ENCODE assay signal across 15 cellular contexts in genomic region chr5:37736397-37736796, GRCh38.
"Had no signal": no experiment of that assay in that cellular context is flagged by ENCODE, and none has a peak within 500 bp of the region (broad histone marks: within the 10 kb centered on the region; RNA-seq: fewer than 3 reads in every experiment).

No MANE protein-coding gene starts in this region.

- H3K4me3 Mint-ChIP-seq: activated CD8-positive, alpha-beta T cell treated with anti-CD3 and anti-CD28 coated beads for 36 hours; activated T-cell treated with anti-CD3 and anti-CD28 coated beads, Interleukin-2, amount 50 U/mL, for 72 hours; central memory CD8-positive, alpha-beta T cell; dendritic cell treated with granulocyte-macrophage colony-stimulating factor and Interleukin-4, amounts not matched to agents 40 ng/mL and 50 ng/mL, for 4 days; naive B cell; stimulated activated naive B cell treated with anti-CD40 and anti-IgM and Interleukin-4, amounts not matched to agents 10 μg/mL and 1 μg/mL and 100 μg/mL, for 72 hours; T-helper 2 cell treated with Interferon-gamma antibody and Interleukin-4, amounts not matched to agents 5 μg/mL and 100 μg/mL, for 36 hours had no signal

- H3K9me3 Mint-ChIP-seq: activated CD8-positive, alpha-beta T cell treated with anti-CD3 and anti-CD28 coated beads for 36 hours; activated T-cell treated with anti-CD3 and anti-CD28 coated beads, Interleukin-2, amount 50 U/mL, for 72 hours; central memory CD8-positive, alpha-beta T cell; dendritic cell treated with granulocyte-macrophage colony-stimulating factor and Interleukin-4, amounts not matched to agents 40 ng/mL and 50 ng/mL, for 4 days; naive B cell; stimulated activated naive B cell treated with anti-CD40 and anti-IgM and Interleukin-4, amounts not matched to agents 10 μg/mL and 1 μg/mL and 100 μg/mL, for 72 hours; T-helper 2 cell treated with Interferon-gamma antibody and Interleukin-4, amounts not matched to agents 5 μg/mL and 100 μg/mL, for 36 hours had no signal

- H3K36me3 ChIP-seq: prostate gland had no signal

- H3K27ac Mint-ChIP-seq: activated CD8-positive, alpha-beta T cell treated with anti-CD3 and anti-CD28 coated beads for 36 hours; activated T-cell treated with anti-CD3 and anti-CD28 coated beads, Interleukin-2, amount 50 U/mL, for 72 hours; dendritic cell treated with granulocyte-macrophage colony-stimulating factor and Interleukin-4, amounts not matched to agents 40 ng/mL and 50 ng/mL, for 4 days; naive B cell; stimulated activated naive B cell treated with anti-CD40 and anti-IgM and Interleukin-4, amounts not matched to agents 10 μg/mL and 1 μg/mL and 100 μg/mL, for 72 hours; T-helper 2 cell treated with Interferon-gamma antibody and Interleukin-4, amounts not matched to agents 5 μg/mL and 100 μg/mL, for 36 hours had no signal

- H3K27me3 Mint-ChIP-seq: activated CD8-positive, alpha-beta T cell treated with anti-CD3 and anti-CD28 coated beads for 36 hours; central memory CD8-positive, alpha-beta T cell; dendritic cell treated with granulocyte-macrophage colony-stimulating factor and Interleukin-4, amounts not matched to agents 40 ng/mL and 50 ng/mL, for 4 days; naive B cell; stimulated activated naive B cell treated with anti-CD40 and anti-IgM and Interleukin-4, amounts not matched to agents 10 μg/mL and 1 μg/mL and 100 μg/mL, for 72 hours had no signal

- H3K27me3 ChIP-seq: spleen had no signal

- ATAC-seq: activated CD8-positive, alpha-beta T cell treated with anti-CD3 and anti-CD28 coated beads for 36 hours; activated T-cell treated with anti-CD3 and anti-CD28 coated beads, Interleukin-2, amount 50 U/mL, for 72 hours; sciatic nerve; stimulated activated naive B cell treated with anti-CD40 and anti-IgM and Interleukin-4, amounts not matched to agents 10 μg/mL and 1 μg/mL and 100 μg/mL, for 72 hours had no signal

- H3K4me1 Mint-ChIP-seq: naive B cell; stimulated activated naive B cell treated with anti-CD40 and anti-IgM and Interleukin-4, amounts not matched to agents 10 μg/mL and 1 μg/mL and 100 μg/mL, for 72 hours had no signal

- H3K27ac ChIP-seq: prostate gland, spleen had no signal

- H3K4me3 ChIP-seq: prostate gland, spleen had no signal

- DNase-seq: activated CD4-positive, alpha-beta T cell treated with anti-CD3 and anti-CD28 coated beads for 1 hour; activated CD8-positive, alpha-beta memory T cell treated with anti-CD3 and anti-CD28 coated beads, Interleukin-2, amount 50 U/mL, for 4 hours; activated CD8-positive, alpha-beta T cell treated with anti-CD3 and anti-CD28 coated beads for 36 hours; activated T-cell treated with anti-CD3 and anti-CD28 coated beads, Interleukin-2, amount 50 U/mL, for 72 hours; naive B cell; spleen; stimulated activated CD4-positive, alpha-beta T cell treated with anti-CD3 and anti-CD28 coated beads, Interleukin-1b, Interleukin-23, amount 100 ng/mL, for 48 hours; stimulated activated naive B cell treated with anti-CD40 and anti-IgM and Interleukin-4, amounts not matched to agents 10 μg/mL and 1 μg/mL and 100 μg/mL, for 72 hours; SW 1271; trophoblast cell had no signal

- H3K9me3 ChIP-seq: prostate gland, spleen had no signal

- H3K4me1 ChIP-seq: prostate gland had no signal
